ENCODE assay signal across 23 cellular contexts in the genomic region with DNA sequence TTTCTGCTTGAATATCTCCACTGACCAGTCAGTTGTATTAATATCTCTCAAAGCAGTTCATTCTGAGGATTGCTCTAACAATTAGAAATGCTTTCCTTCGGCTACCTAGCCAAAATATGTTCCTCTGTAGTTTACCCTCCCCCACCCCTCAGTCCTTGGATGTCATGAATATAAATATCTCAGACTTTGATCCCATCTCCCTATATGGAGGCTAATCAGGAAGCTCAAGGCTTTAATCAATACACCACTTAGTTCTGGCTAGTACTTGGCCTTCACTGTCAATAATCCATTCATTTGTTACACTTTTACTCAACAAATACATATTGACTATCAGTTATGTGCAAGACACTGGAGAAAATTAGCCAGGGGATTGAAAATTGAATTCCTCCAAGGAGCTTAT.
DNase-seq lines count a peak whose midpoint lies in the region; ATAC-seq, FAIRE-seq and TF ChIP-seq lines count a peak whose summit lies in the region.
"Had no signal": no experiment of that assay in that cellular context is flagged by ENCODE, and none has a peak within 500 bp of the region (broad histone marks: within the 10 kb centered on the region; RNA-seq: fewer than 3 reads in every experiment).

No MANE protein-coding gene starts in this region.

- ATAC-seq in Right ventricle myocardium superior (ENCODE audit: poor library complexity) (no peak), gastrocnemius medialis (no peak)
- ATAC-seq: A549 had no signal

- no peak for TF ChIP-seq POLR2A in gastrocnemius medialis (IDR thresholded peaks at IDR 0.05)

- H3K27ac ChIP-seq in left ventricle myocardium inferior (replicated peaks) (peak overlapping the region; percentile 36), gastrocnemius medialis (peak overlapping the region; percentile 5 to 74 (median 41)), small intestine (ENCODE audit: low read depth in 1 of 2, low read length in 1 of 2) (no peak overlapping the region)
- H3K27ac ChIP-seq: A549 had no signal

- 9 to 62% (median 39%) methylated on average over 1 of the region's 1 CpG for WGBS in small intestine, 3 donors

- TF ChIP-seq CTCF in left ventricle myocardium inferior (IDR thresholded peaks at IDR 0.05; ENCODE audit: borderline replicate concordance) (no peak), gastrocnemius medialis (IDR thresholded peaks at IDR 0.05 in 4 of 5, conservative IDR thresholded peaks at IDR 0.05 in 1 of 5) (no peak), BE2C (IDR thresholded peaks at IDR 0.05; ENCODE audit: low read depth, low read length) (no peak)

- in situ Hi-C loops in gastrocnemius medialis (cut with MboI; ENCODE audit: low sequenced_read_pairs in 4 of 4) = no loop called here

- H3K36me3 ChIP-seq in left ventricle myocardium inferior = peaks cover 27% of the 10 kb centered on the region
- H3K36me3 ChIP-seq in gastrocnemius medialis = no peaks in the 10 kb centered on the region
- H3K36me3 ChIP-seq in small intestine (ENCODE audit: control insufficient read depth in 2 of 2, insufficient read depth in 2 of 2, low read length in 2 of 2) = no peaks in the 10 kb centered on the region
- no peaks in the 10 kb centered on the region for H3K36me3 ChIP-seq in BE2C
- H3K36me3 ChIP-seq: HAP-1 had no signal

- peak; percentile 23 for FAIRE-seq in small intestine (lab: Jason Lieb, UNC)
- FAIRE-seq: A549, GM12891, GM18507, H54 had no signal

- H3K4me3 ChIP-seq in left ventricle myocardium inferior (no peak overlapping the region), gastrocnemius medialis (no peak overlapping the region), small intestine (ENCODE audit: low read depth in 1 of 2, low read length in 2 of 2) (no peak overlapping the region), BE2C (ENCODE audit: low read depth, low read length) (no peak overlapping the region)
- H3K4me3 ChIP-seq: A549, HAP-1 had no signal

- no peak for DNase-seq in left ventricle myocardium inferior
- no peak for DNase-seq in Right ventricle myocardium superior
- DNase-seq in gastrocnemius medialis = no peak
- peak; percentile 74 for DNase-seq in small intestine
- no peak for DNase-seq in BE2C
- no peak for DNase-seq in NCI-H1417 (lab: John Stamatoyannopoulos, UW)
- DNase-seq: 8988T; ACHN; AML-193; C1 segment of cervical spinal cord; Calu3; CD4-positive, alpha-beta memory T cell; COR-L47; DMS53; DMS79 treated with DMSO at 0.1 percent for 48 hours; GF-D8; GOT3; HFFc6 had no signal

- intact Hi-C loops in left ventricle myocardium inferior (cut with micrococcal nuclease) = no loop called here
- intact Hi-C loops in Right ventricle myocardium superior (cut with DNase I) = loop anchor here (5.0 kb wide), 1 partner anchor 57 kb away; no protein-coding TSS in a partner anchor
- intact Hi-C loops in gastrocnemius medialis (cut with DNase I; ENCODE audit: low total_unique reads) = no loop called here

- H3K9me3 ChIP-seq in left ventricle myocardium inferior (replicated peaks) (no peaks in the 10 kb centered on the region), gastrocnemius medialis (no peaks in the 10 kb centered on the region), small intestine (ENCODE audit: control insufficient read depth, low read depth) (no peaks in the 10 kb centered on the region), BE2C (no peaks in the 10 kb centered on the region)
- H3K9me3 ChIP-seq: A549, HAP-1 had no signal

- H3K27me3 ChIP-seq in left ventricle myocardium inferior (ENCODE audit: low read depth) (no peaks in the 10 kb centered on the region), gastrocnemius medialis (no peaks in the 10 kb centered on the region), small intestine (ENCODE audit: control insufficient read depth in 2 of 2, insufficient read depth in 2 of 2, low read length in 2 of 2) (no peaks in the 10 kb centered on the region), BE2C (no peaks in the 10 kb centered on the region)

- H3K4me1 ChIP-seq in left ventricle myocardium inferior = peaks cover 99% of the 10 kb centered on the region
- peaks cover 69 to 85% of the 10 kb centered on the region in 2 donors for H3K4me1 ChIP-seq in gastrocnemius medialis
- H3K4me1 ChIP-seq in small intestine (ENCODE audit: control insufficient read depth in 2 of 2, insufficient read depth in 1 of 2, low read depth in 1 of 2, low read length in 1 of 2) = peaks cover 3 to 4% of the 10 kb centered on the region in 2 donors
- no peaks in the 10 kb centered on the region for H3K4me1 ChIP-seq in BE2C
- H3K4me1 ChIP-seq: A549, HAP-1 had no signal

Comparison
In these comparisons a context has a peak if more than half of its experiments do, and no peak if none do; other contexts are left out.
1. H3K27ac ChIP-seq: peak in left ventricle myocardium inferior (single experiment) and gastrocnemius medialis (4 of 4); none in small intestine (0 of 2).